In genomic region chr14:76918176-76918750, GRCh38 we compare ENCODE assay signal across 8 cellular contexts.
A peak's percentile ranks its signal among the peaks of the same experiment; 100 is the strongest.
DNase-seq lines count a peak whose midpoint lies in the region; ATAC-seq and TF ChIP-seq lines count a peak whose summit lies in the region.

No MANE protein-coding gene starts in this region.

- H3K4me3 ChIP-seq in mucosa of descending colon, result no peak overlapping the region
- peak overlapping the region in 1 of 2 donors; percentile 12 for H3K4me3 ChIP-seq in vagina

- H3K36me3 ChIP-seq in mucosa of descending colon (ENCODE audit: low read depth) (no peaks in the 10 kb centered on the region), vagina (no peaks in the 10 kb centered on the region)

- H3K9me3 ChIP-seq in mucosa of descending colon, result no peaks in the 10 kb centered on the region
- H3K9me3 ChIP-seq in vagina, result no peaks in the 10 kb centered on the region

- no peaks in the 10 kb centered on the region for H3K9me3 Mint-ChIP-seq in activated CD4-positive, alpha-beta memory T cell treated with anti-CD3 and anti-CD28 coated beads, Interleukin-2, amount 10 ng/mL, durations not matched to agents 7 days and 5 days

- TF ChIP-seq CTCF in mucosa of descending colon (IDR thresholded peaks at IDR 0.05) (no peak), vagina (IDR thresholded peaks at IDR 0.05) (no peak), GM10248 (IDR thresholded peaks at IDR 0.05; ENCODE audit: control extremely low read depth, extremely low read depth, low read depth, missing control alignments) (no peak)

- peaks cover 55% of the 10 kb centered on the region for H3K4me1 Mint-ChIP-seq in activated CD4-positive, alpha-beta memory T cell treated with anti-CD3 and anti-CD28 coated beads, Interleukin-2, amount 10 ng/mL, durations not matched to agents 7 days and 5 days

- intact Hi-C loops in mucosa of descending colon (cut with DNase I, micrococcal nuclease) (loop anchor here in 1 of 2 donors (5.0 kb wide), 1 partner anchor 134 kb away; no protein-coding TSS in a partner anchor), vagina (cut with DNase I) (loop anchor here (5.0 kb wide), 2 partner anchors 109 to 124 kb away; partner anchors contain the start of gene IRF2BPL)

- DNase-seq in GM03348 (ENCODE audit: low spot score) (peak; percentile 82), NCI-H345 (lab: John Stamatoyannopoulos, UW) (peak; percentile 91), dedifferentiated amniotic fluid mesenchymal stem cell (ENCODE audit: extremely low spot score) (peak; percentile 92), mucosa of descending colon (peak; percentile 45 to 70 (median 46)), vagina (ENCODE audit: extremely low spot score in 2 of 2) (peak in 1 of 2 donors; percentile 96), GM10248 (ENCODE audit: extremely low spot score) (no peak)
- no peak for DNase-seq in activated CD4-positive, alpha-beta memory T cell treated with anti-CD3 and anti-CD28 coated beads, Interleukin-2, amount 10 ng/mL, durations not matched to agents 7 days and 5 days

- TF ChIP-seq POLR2A in vagina (IDR thresholded peaks at IDR 0.05), result no peak

- peaks cover 5% of the 10 kb centered on the region for H3K27me3 Mint-ChIP-seq in activated CD4-positive, alpha-beta memory T cell treated with anti-CD3 and anti-CD28 coated beads, Interleukin-2, amount 10 ng/mL, durations not matched to agents 7 days and 5 days

- H3K4me1 ChIP-seq in mucosa of descending colon (ENCODE audit: low read depth) (peaks cover 26% of the 10 kb centered on the region), vagina (peaks cover 82% of the 10 kb centered on the region)

- H3K4me3 Mint-ChIP-seq in activated CD4-positive, alpha-beta memory T cell treated with anti-CD3 and anti-CD28 coated beads, Interleukin-2, amount 10 ng/mL, durations not matched to agents 7 days and 5 days, result no peak overlapping the region

- peak overlapping the region; percentile 83 for H3K27ac ChIP-seq in vagina

- POLR2A ChIA-PET in activated CD4-positive, alpha-beta memory T cell treated with anti-CD3 and anti-CD28 coated beads, Interleukin-2, amount 10 ng/mL, durations not matched to agents 7 days and 5 days (lab: Charles Lee), result interaction anchor here (0.9 to 1.9 kb wide), 4 partner anchors 37 to 118 kb away, joined by 3 to 6 read pairs (median 4); partner anchors contain the start of gene IRF2BPL
- POLR2A ChIA-PET in GM10248 (lab: Yijun Ruan, JAX), result no interaction called here

- CTCF ChIA-PET in activated CD4-positive, alpha-beta memory T cell treated with anti-CD3 and anti-CD28 coated beads, Interleukin-2, amount 10 ng/mL, durations not matched to agents 7 days and 5 days (lab: Charles Lee), result interaction anchor here (1.1 to 12.5 kb wide), 5 partner anchors 13 to 149 kb away, joined by 3 to 200 read pairs (median 20); no protein-coding TSS in a partner anchor
- CTCF ChIA-PET in GM10248 (lab: Yijun Ruan, JAX), result interaction anchor here (0.8 to 15.7 kb wide), 12 partner anchors 10 to 207 kb away, joined by 3 to 399 read pairs (median 4); no protein-coding TSS in a partner anchor

- no peaks in the 10 kb centered on the region for H3K36me3 Mint-ChIP-seq in activated CD4-positive, alpha-beta memory T cell treated with anti-CD3 and anti-CD28 coated beads, Interleukin-2, amount 10 ng/mL, durations not matched to agents 7 days and 5 days (ENCODE audit: low read depth)

- H3K27me3 ChIP-seq in vagina, result no peaks in the 10 kb centered on the region

- ATAC-seq in mucosa of descending colon, result peak; percentile 35
- ATAC-seq in activated CD4-positive, CD25-positive, alpha-beta regulatory T cell treated with anti-CD3 and anti-CD28 coated beads, Interleukin-2, amount 50 U/mL, for 24 hours, result no peak

- H3K27ac Mint-ChIP-seq in activated CD4-positive, alpha-beta memory T cell treated with anti-CD3 and anti-CD28 coated beads, Interleukin-2, amount 10 ng/mL, durations not matched to agents 7 days and 5 days, result no peak overlapping the region

Comparison
In these comparisons a context has a peak if more than half of its experiments do, and no peak if none do; other contexts are left out.
1. DNase-seq: peak in GM03348 (single experiment), NCI-H345 (single experiment), dedifferentiated amniotic fluid mesenchymal stem cell (single experiment) and mucosa of descending colon (3 of 3); none in activated CD4-positive, alpha-beta memory T cell treated with anti-CD3 and anti-CD28 coated beads, Interleukin-2, amount 10 ng/mL, durations not matched to agents 7 days and 5 days (single experiment) and GM10248 (single experiment).